8 cellular contexts compared by ENCODE assay signal in the genomic region with DNA sequence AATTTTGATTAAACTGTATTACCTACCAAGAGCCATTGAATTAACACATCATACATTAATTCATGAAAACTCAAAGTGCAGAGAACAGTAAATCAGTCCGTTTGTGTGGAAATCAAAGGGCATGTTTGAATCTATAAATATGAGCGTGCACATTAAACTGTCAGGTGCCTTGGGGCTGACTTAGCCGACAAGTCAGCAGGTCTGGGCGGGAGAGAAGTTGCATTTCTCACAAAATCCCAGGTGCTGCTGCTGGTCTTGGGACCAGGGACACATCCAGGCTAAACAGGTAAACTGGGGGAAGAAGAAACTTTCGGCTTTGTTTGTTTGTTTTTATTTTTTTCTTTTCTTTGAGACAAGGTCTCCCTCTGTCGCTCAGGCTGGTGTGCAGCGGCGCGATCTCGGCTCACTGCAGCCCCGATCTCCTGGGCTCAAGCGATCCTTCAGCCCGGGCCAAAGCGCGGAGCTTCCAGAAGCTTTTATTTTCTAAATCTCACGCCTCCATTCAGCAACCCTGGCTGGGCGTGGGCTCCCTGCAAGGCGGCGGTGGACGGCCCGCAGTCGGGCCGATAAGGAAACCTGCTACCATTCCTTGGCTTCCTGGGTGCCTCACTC.
DNase-seq lines count a peak whose midpoint lies in the region; ATAC-seq and TF ChIP-seq lines count a peak whose summit lies in the region.

No MANE protein-coding gene starts in this region.

- DNase-seq in GM06990 (ENCODE audit: extremely low read depth, insufficient read length) (peak; percentile 58), HL-60 (ENCODE audit: low read depth in 1 of 2, low spot score in 1 of 2) (peak; percentile 45 to 66), RPMI7951 (ENCODE audit: low read depth) (peak; percentile 67), midbrain (lab: John Stamatoyannopoulos, UW) (peak; percentile 83), vagina (ENCODE audit: extremely low spot score in 2 of 2) (no peak), middle frontal gyrus (ENCODE audit: extremely low spot score, low spot score) (no peak)

- H3K4me3 ChIP-seq in GM06990 (replicated peaks; ENCODE audit: low read depth, low read length) (peak overlapping the region; percentile 89), HL-60 (replicated peaks; ENCODE audit: insufficient read depth, low read length) (peak overlapping the region; percentile 90), ectodermal cell (ENCODE audit: insufficient read depth, low read depth, low read length) (peak overlapping the region; percentile 65), vagina (peak overlapping the region; percentile 55 to 79)

- WGBS in ectodermal cell, 2 experiments: 2% methylated on average over 23 of the region's 23 CpGs

- ATAC-seq in GM21447 (IDR thresholded peaks at IDR 0.05; ENCODE audit: unreplicated experiment): peak; percentile 38

- H3K27me3 ChIP-seq in GM06990 (replicated peaks; ENCODE audit: control insufficient read depth, insufficient read depth, low read length): no peaks in the 10 kb centered on the region
- no peaks in the 10 kb centered on the region for H3K27me3 ChIP-seq in HL-60 (ENCODE audit: insufficient read depth, poor library complexity, severe bottlenecking)
- no peaks in the 10 kb centered on the region for H3K27me3 ChIP-seq in ectodermal cell (ENCODE audit: control insufficient read depth, insufficient read depth, low read length, poor library complexity, severe bottlenecking)
- H3K27me3 ChIP-seq in vagina: no peaks in the 10 kb centered on the region

- H3K4me1 ChIP-seq in ectodermal cell (ENCODE audit: control insufficient read depth, insufficient read depth, low read length) (peaks cover 6% of the 10 kb centered on the region), vagina (peaks cover 21% of the 10 kb centered on the region)

- TF ChIP-seq POLR2A in vagina (IDR thresholded peaks at IDR 0.05): no peak

- 0 out of 2 replicates have a peak overlapping the region, but pooled peaks have one; percentile 0 for H3K27ac ChIP-seq in HL-60 (replicated peaks)
- no peak overlapping the region for H3K27ac ChIP-seq in ectodermal cell (ENCODE audit: insufficient read depth, low read depth, low read length, poor library complexity, severe bottlenecking)
- H3K27ac ChIP-seq in vagina: peak overlapping the region; percentile 88

- intact Hi-C loops in vagina (cut with DNase I): no loop called here

- TF ChIP-seq CTCF in GM06990 (IDR thresholded peaks at IDR 0.05; ENCODE audit: insufficient read depth, low read length, poor library complexity, severe bottlenecking) (peak; percentile 61), HL-60 (IDR thresholded peaks at IDR 0.05; ENCODE audit: insufficient read depth, low read length) (no peak), vagina (IDR thresholded peaks at IDR 0.05) (peak in 1 of 3 experiments; percentile 24)

- H3K36me3 ChIP-seq in GM06990 (ENCODE audit: control insufficient read depth, insufficient read depth, low read length) (no peaks in the 10 kb centered on the region), ectodermal cell (ENCODE audit: control insufficient read depth, insufficient read depth, low read length) (no peaks in the 10 kb centered on the region), vagina (no peaks in the 10 kb centered on the region)

- H3K9me3 ChIP-seq in ectodermal cell (ENCODE audit: control insufficient read depth, low read length) (no peaks in the 10 kb centered on the region), vagina (peaks cover 3% of the 10 kb centered on the region)

Comparison
In these comparisons a context has a peak if more than half of its experiments do, and no peak if none do; other contexts are left out.
1. DNase-seq: peak in GM06990 (single experiment), HL-60 (2 of 2), RPMI7951 (single experiment) and midbrain (single experiment); none in vagina (0 of 2) and middle frontal gyrus (single experiment).
2. Peak in every context shown above with its lines, with median percentiles within 50 percentile points of each other: H3K4me3 ChIP-seq.